In genomic region chr1:164638506-164639202, GRCh38 we compare ENCODE assay signal across 1 cellular context.
TF ChIP-seq lines count a peak whose summit lies in the region.

No MANE protein-coding gene starts in this region.

TF ChIP-seq in GM23338, 12 proteins besides CTCF, POLR2A, EP300 and RAD21 (continued from another document):
- no peak for TF ChIP-seq ZNF114 (CRISPR knock-in tag; IDR thresholded peaks at IDR 0.05)
- TF ChIP-seq ETS1 (IDR thresholded peaks at IDR 0.05), result no peak
- no peak for TF ChIP-seq STAT1 (IDR thresholded peaks at IDR 0.05; ENCODE audit: unreplicated experiment)
- no peak for TF ChIP-seq ZNF331 (CRISPR knock-in tag; IDR thresholded peaks at IDR 0.05; ENCODE audit: low read depth)
- TF ChIP-seq CREB1 (CRISPR knock-in tag; IDR thresholded peaks at IDR 0.05; ENCODE audit: low read depth), result no peak
- TF ChIP-seq REST (IDR thresholded peaks at IDR 0.05; ENCODE audit: unreplicated experiment), result no peak
- TF ChIP-seq NANOG (IDR thresholded peaks at IDR 0.05; ENCODE audit: borderline replicate concordance), result no peak
- no peak for TF ChIP-seq JUNB (IDR thresholded peaks at IDR 0.05; ENCODE audit: unreplicated experiment)
- no peak for TF ChIP-seq EZH2 (IDR thresholded peaks at IDR 0.05; ENCODE audit: low read depth, unreplicated experiment)
TF ChIP-seq in GM23338: peak in this region for 0.
